ENCODE assay signal across 11 cellular contexts in the genomic region with DNA sequence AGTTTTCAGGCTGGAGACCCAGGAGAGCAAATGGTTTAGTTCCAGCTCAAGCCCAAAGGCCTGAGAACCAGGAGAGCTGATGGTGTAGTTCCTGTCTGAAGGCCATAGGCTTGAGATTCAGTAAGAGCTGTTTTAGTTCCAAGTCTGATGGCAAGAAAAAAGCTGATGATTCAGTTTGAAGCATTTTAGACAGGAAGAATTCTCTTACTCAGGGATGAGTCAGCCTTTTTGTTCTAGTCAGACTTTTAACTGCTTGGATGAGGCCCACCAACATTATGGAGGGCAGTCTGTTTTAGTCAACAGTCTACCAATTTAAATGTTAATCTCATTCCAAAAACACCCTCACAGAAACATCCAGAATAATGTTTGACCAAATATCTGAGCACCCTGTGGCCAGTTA. TPM values are rescaled to one million over a fixed set of nuclear protein-coding genes. Genes with fewer than 3 reads are reported as not detected.
DNase-seq lines count a peak whose midpoint lies in the region; ATAC-seq, FAIRE-seq and TF ChIP-seq lines count a peak whose summit lies in the region.
"Had no signal": no experiment of that assay in that cellular context is flagged by ENCODE, and none has a peak within 500 bp of the region (broad histone marks: within the 10 kb centered on the region; RNA-seq: fewer than 3 reads in every experiment).

No MANE protein-coding gene starts in this region.

- no peak overlapping the region for H2AFZ ChIP-seq in endothelial cell of umbilical vein (ENCODE audit: low read depth, low read length)

- dilution Hi-C loops in endothelial cell of umbilical vein (cut with MboI; ENCODE audit: extremely low pct_ligation_motif_present, low sequenced_read_pairs): no loop called here

- H3K27me3 Mint-ChIP-seq in activated T-cell treated with anti-CD3 and anti-CD28 coated beads, Interleukin-2, amount 50 U/mL, for 4 hours (ENCODE audit: low read depth): no peaks in the 10 kb centered on the region

- H3K79me2 ChIP-seq in endothelial cell of umbilical vein (ENCODE audit: control insufficient read depth, insufficient read depth, low read length): peaks cover 12% of the 10 kb centered on the region

- no peak for DNase-seq in activated T-cell treated with anti-CD3 and anti-CD28 coated beads, Interleukin-2, amount 50 U/mL, for 4 hours
- DNase-seq in activated T-cell treated with anti-CD3 and anti-CD28 coated beads for 4 hours (no peak), OCI-M1 (lab: John Stamatoyannopoulos, UW) (peak; percentile 54), endothelial cell of umbilical vein (ENCODE audit: low read depth, low spot score) (peak; percentile 75), skeletal muscle cell (ENCODE audit: low read depth) (peak; percentile 67), GM19238 (ENCODE audit: insufficient read length, low spot score) (no peak), NCI-H345 (lab: John Stamatoyannopoulos, UW) (no peak), midbrain (lab: John Stamatoyannopoulos, UW) (no peak)
- DNase-seq: NCI-H187, thyroid gland had no signal

- TF ChIP-seq CTCF in endothelial cell of umbilical vein (IDR thresholded peaks at IDR 0.05; ENCODE audit: extremely low read depth in 1 of 2, insufficient read depth in 1 of 2, low read depth in 1 of 2, low read length in 2 of 2): no peak

- CTCF ChIA-PET in endothelial cell of umbilical vein (lab: Charles Lee): interaction anchor here (0.9 to 1.9 kb wide), 4 partner anchors 11 to 86 kb away, joined by 3 to 9 read pairs (median 3); no protein-coding TSS in a partner anchor

- H3K4me1 Mint-ChIP-seq in activated T-cell treated with anti-CD3 and anti-CD28 coated beads, Interleukin-2, amount 50 U/mL, for 4 hours (ENCODE audit: low read depth): peaks cover 26% of the 10 kb centered on the region

- intact Hi-C loops in endothelial cell of umbilical vein (cut with micrococcal nuclease): loop anchor here (1.0 to 2.0 kb wide), 2 partner anchors 128 to 133 kb away; a partner anchor contains a TSS

- H3K4me2 ChIP-seq in endothelial cell of umbilical vein (ENCODE audit: insufficient read depth, low read length): peak overlapping the region; percentile 29

- no peaks in the 10 kb centered on the region for H3K9me1 ChIP-seq in endothelial cell of umbilical vein (replicated peaks; ENCODE audit: control insufficient read depth, extremely low read depth, insufficient read depth, low read length)

- FAIRE-seq in endothelial cell of umbilical vein (lab: Jason Lieb, UNC): peak; percentile 92

- H3K27me3 ChIP-seq in endothelial cell of umbilical vein (ENCODE audit: control insufficient read depth in 2 of 2, insufficient read depth in 2 of 2, low read length in 2 of 2): no peaks in the 10 kb centered on the region
- H3K27me3 ChIP-seq: thyroid gland had no signal

- peak; percentile 41 to 56 for ATAC-seq in activated T-cell treated with anti-CD3 and anti-CD28 coated beads, Interleukin-2, amount 50 U/mL, for 4 hours

- H3K27ac ChIP-seq in endothelial cell of umbilical vein (ENCODE audit: insufficient read depth, low read depth, low read length): peak overlapping the region; percentile 67
- H3K27ac ChIP-seq: thyroid gland had no signal

- no peaks in the 10 kb centered on the region for H3K9me3 Mint-ChIP-seq in activated T-cell treated with anti-CD3 and anti-CD28 coated beads, Interleukin-2, amount 50 U/mL, for 4 hours

- H4K20me1 ChIP-seq in endothelial cell of umbilical vein (replicated peaks; ENCODE audit: control insufficient read depth, extremely low read depth, insufficient read depth, low read length): no peaks in the 10 kb centered on the region

- no peak overlapping the region for H3K4me3 ChIP-seq in endothelial cell of umbilical vein (replicated peaks in 1 of 3; ENCODE audit: insufficient read depth in 1 of 3, low read depth in 1 of 3, low read length in 3 of 3)
- no peak overlapping the region for H3K4me3 ChIP-seq in skeletal muscle cell (ENCODE audit: low read depth, low read length)
- H3K4me3 ChIP-seq: thyroid gland had no signal

- peaks cover 9 to 11% of the 10 kb centered on the region in 2 experiments for H3K36me3 ChIP-seq in endothelial cell of umbilical vein (ENCODE audit: control insufficient read depth in 2 of 2, extremely low read depth in 1 of 2, insufficient read depth in 2 of 2, low read length in 2 of 2)

- TF ChIP-seq POLR2A in endothelial cell of umbilical vein (IDR thresholded peaks at IDR 0.05; ENCODE audit: low read depth, low read length): no peak

- no peak overlapping the region for H3K4me3 Mint-ChIP-seq in activated T-cell treated with anti-CD3 and anti-CD28 coated beads, Interleukin-2, amount 50 U/mL, for 4 hours

- no peaks in the 10 kb centered on the region for H3K9me3 ChIP-seq in endothelial cell of umbilical vein (replicated peaks; ENCODE audit: control insufficient read depth, insufficient read depth, low read length)
- H3K9me3 ChIP-seq: thyroid gland had no signal

- peaks cover 35% of the 10 kb centered on the region for H3K4me1 ChIP-seq in endothelial cell of umbilical vein (ENCODE audit: control insufficient read depth, extremely low read depth, insufficient read depth, low read length)

- no TSS peak for BruUV-seq in endothelial cell of umbilical vein (replicated peaks; lab: Mats Ljungman, UMichigan)

- H3K36me3 Mint-ChIP-seq in activated T-cell treated with anti-CD3 and anti-CD28 coated beads, Interleukin-2, amount 50 U/mL, for 4 hours (ENCODE audit: insufficient read depth): peaks cover 19% of the 10 kb centered on the region

- POLR2A ChIA-PET in endothelial cell of umbilical vein (lab: Charles Lee): interaction anchor here (0.7 kb wide), 1 partner anchor 10 kb away, joined by 3 read pairs; no protein-coding TSS in a partner anchor

- peak overlapping the region; percentile 13 for H3K9ac ChIP-seq in endothelial cell of umbilical vein (replicated peaks; ENCODE audit: extremely low read depth, insufficient read depth, low read length)

TF ChIP-seq in endothelial cell of umbilical vein, 7 proteins besides CTCF, POLR2A, EP300 and RAD21 (continues in another document):
- TF ChIP-seq EZH2 (IDR thresholded peaks at IDR 0.05; ENCODE audit: borderline replicate concordance, low read depth, low read length, severe bottlenecking): no peak

RNA-seq across cellular contexts. Expression of a gene that starts 2.5 kb away (rescaled TPM):
- total RNA-seq in activated T-cell treated with anti-CD3 and anti-CD28 coated beads, Interleukin-2, amount 50 U/mL, for 4 hours: 1 to 10 TPM; 5.5 to 6.7 (median 6.5) TPM
- total RNA-seq in endothelial cell of umbilical vein: 12.7 and 14.1 TPM in 2 replicates
- 11.2 and 12.8 TPM in 2 replicates for polyA plus RNA-seq in endothelial cell of umbilical vein
- polyA plus RNA-seq in endothelial cell of umbilical vein (2011; cell fraction: cytosol; rRNA removed): 14.4 and 15.3 TPM in 2 replicates
- polyA plus RNA-seq in endothelial cell of umbilical vein (2011; cell fraction: nucleus; rRNA removed): 57.4 and 65.5 TPM in 2 replicates
- polyA plus RNA-seq in endothelial cell of umbilical vein (2012): 9.8 and 10.3 TPM in 2 replicates
- polyA minus RNA-seq in endothelial cell of umbilical vein: 19.4 and 21.0 TPM in 2 replicates
- 3.5 TPM for polyA minus RNA-seq in endothelial cell of umbilical vein (2011; cell fraction: cytosol; rRNA and poly(A)+ RNA removed)
- polyA minus RNA-seq in endothelial cell of umbilical vein (2011; cell fraction: nucleus; rRNA and poly(A)+ RNA removed): 23.6 and 27.2 TPM in 2 replicates

RNA-seq across cellular contexts. Expression of a gene that starts 10.4 kb away (rescaled TPM):
- under 1 TPM; 0.16 to 0.35 (median 0.32) TPM for total RNA-seq in activated T-cell treated with anti-CD3 and anti-CD28 coated beads, Interleukin-2, amount 50 U/mL, for 4 hours
- total RNA-seq in endothelial cell of umbilical vein: 1.1 and 1.6 TPM in 2 replicates
- polyA plus RNA-seq in endothelial cell of umbilical vein: 0.53 and 0.72 TPM in 2 replicates
- polyA plus RNA-seq in endothelial cell of umbilical vein (2011; cell fraction: cytosol; rRNA removed): 0.75 and 0.78 TPM in 2 replicates
- polyA plus RNA-seq in endothelial cell of umbilical vein (2011; cell fraction: nucleus; rRNA removed): 0.24 and 0.29 TPM in 2 replicates
- polyA plus RNA-seq in endothelial cell of umbilical vein (2012): 0.61 and 1.2 TPM in 2 replicates
- 0.17 and 0.96 TPM in 2 replicates for polyA minus RNA-seq in endothelial cell of umbilical vein
- polyA minus RNA-seq in endothelial cell of umbilical vein (2011; cell fraction: cytosol; rRNA and poly(A)+ RNA removed): not detected
- 0.43 and 0.53 TPM in 2 replicates for polyA minus RNA-seq in endothelial cell of umbilical vein (2011; cell fraction: nucleus; rRNA and poly(A)+ RNA removed)
- total RNA-seq: T-helper 2 cell treated with Interferon-gamma antibody and Interleukin-4, amounts not matched to agents 100 ng/mL and 5 ng/mL, for 36 hours had no signal

RNA-seq across cellular contexts. Expression of a gene that starts 11.9 kb away (rescaled TPM):
- total RNA-seq in activated T-cell treated with anti-CD3 and anti-CD28 coated beads, Interleukin-2, amount 50 U/mL, for 4 hours: 1 to 10 TPM; 1.7 to 2.7 (median 2.3) TPM
- 9.6 and 10.1 TPM in 2 replicates for total RNA-seq in endothelial cell of umbilical vein
- 3.4 and 4.2 TPM in 2 replicates for polyA plus RNA-seq in endothelial cell of umbilical vein
- 6.4 and 6.9 TPM in 2 replicates for polyA plus RNA-seq in endothelial cell of umbilical vein (2011; cell fraction: cytosol; rRNA removed)
- 9.4 and 10.7 TPM in 2 replicates for polyA plus RNA-seq in endothelial cell of umbilical vein (2011; cell fraction: nucleus; rRNA removed)
- 5.8 and 9.4 TPM in 2 replicates for polyA plus RNA-seq in endothelial cell of umbilical vein (2012)
- 4.2 and 6.1 TPM in 2 replicates for polyA minus RNA-seq in endothelial cell of umbilical vein
- polyA minus RNA-seq in endothelial cell of umbilical vein (2011; cell fraction: cytosol; rRNA and poly(A)+ RNA removed): 3.0 TPM
- 2.9 and 3.4 TPM in 2 replicates for polyA minus RNA-seq in endothelial cell of umbilical vein (2011; cell fraction: nucleus; rRNA and poly(A)+ RNA removed)

RNA-seq across cellular contexts. Expression of a gene that starts 17.4 kb away (rescaled TPM):
- 1 to 10 TPM; 3.4 to 4.2 (median 3.8) TPM for total RNA-seq in activated T-cell treated with anti-CD3 and anti-CD28 coated beads, Interleukin-2, amount 50 U/mL, for 4 hours
- total RNA-seq in endothelial cell of umbilical vein: 3.6 and 4.1 TPM in 2 replicates
- 1.0 and 1.3 TPM in 2 replicates for polyA plus RNA-seq in endothelial cell of umbilical vein
- 1.8 and 2.0 TPM in 2 replicates for polyA plus RNA-seq in endothelial cell of umbilical vein (2011; cell fraction: cytosol; rRNA removed)
- polyA plus RNA-seq in endothelial cell of umbilical vein (2011; cell fraction: nucleus; rRNA removed): 2.2 and 2.4 TPM in 2 replicates
- 2.3 and 3.3 TPM in 2 replicates for polyA plus RNA-seq in endothelial cell of umbilical vein (2012)
- 1.8 and 2.1 TPM in 2 replicates for polyA minus RNA-seq in endothelial cell of umbilical vein
- 2.9 TPM for polyA minus RNA-seq in endothelial cell of umbilical vein (2011; cell fraction: cytosol; rRNA and poly(A)+ RNA removed)
- 1.6 TPM in 2 replicates for polyA minus RNA-seq in endothelial cell of umbilical vein (2011; cell fraction: nucleus; rRNA and poly(A)+ RNA removed)

RNA-seq across cellular contexts. Expression of a gene that starts 44.4 kb away (rescaled TPM):
- total RNA-seq in activated T-cell treated with anti-CD3 and anti-CD28 coated beads, Interleukin-2, amount 50 U/mL, for 4 hours: 1 to 10 TPM; 2.0 to 3.4 (median 2.3) TPM
- total RNA-seq in endothelial cell of umbilical vein: 18.0 and 18.6 TPM in 2 replicates
- 10.5 and 11.7 TPM in 2 replicates for polyA plus RNA-seq in endothelial cell of umbilical vein
- 11.5 and 13.2 TPM in 2 replicates for polyA plus RNA-seq in endothelial cell of umbilical vein (2011; cell fraction: cytosol; rRNA removed)
- polyA plus RNA-seq in endothelial cell of umbilical vein (2011; cell fraction: nucleus; rRNA removed): 30.0 and 36.8 TPM in 2 replicates
- 10.9 and 12.6 TPM in 2 replicates for polyA plus RNA-seq in endothelial cell of umbilical vein (2012)
- polyA minus RNA-seq in endothelial cell of umbilical vein: 19.1 and 19.7 TPM in 2 replicates
- 6.1 TPM for polyA minus RNA-seq in endothelial cell of umbilical vein (2011; cell fraction: cytosol; rRNA and poly(A)+ RNA removed)
- 26.8 and 32.7 TPM in 2 replicates for polyA minus RNA-seq in endothelial cell of umbilical vein (2011; cell fraction: nucleus; rRNA and poly(A)+ RNA removed)

Comparison
In these comparisons a context has a peak if more than half of its experiments do, and no peak if none do; other contexts are left out.
1. DNase-seq: peak in OCI-M1 (single experiment), endothelial cell of umbilical vein (single experiment) and skeletal muscle cell (single experiment); none in activated T-cell treated with anti-CD3 and anti-CD28 coated beads, Interleukin-2, amount 50 U/mL, for 4 hours (single experiment), activated T-cell treated with anti-CD3 and anti-CD28 coated beads for 4 hours (single experiment), GM19238 (single experiment), NCI-H345 (single experiment) and midbrain (single experiment).